In genomic region chr12:7127916-7128626, GRCh38 we compare ENCODE assay signal across 1 cellular context.
TF ChIP-seq lines count a peak whose summit lies in the region.

No MANE protein-coding gene starts in this region.

TF ChIP-seq in HepG2, 621 proteins besides CTCF, POLR2A, EP300 and RAD21 (continues in another document):
- TF ChIP-seq MTA1 (CRISPR knock-in tag; IDR thresholded peaks at IDR 0.05; ENCODE audit: borderline replicate concordance) (peak; percentile 56; the same call in 1 of the 2 replicates), ZBTB3 (CRISPR knock-in tag; IDR thresholded peaks at IDR 0.05; ENCODE audit: borderline replicate concordance, low read depth) (no peak), ZNF414 (CRISPR knock-in tag; IDR thresholded peaks at IDR 0.05) (0 out of 2 replicates have a peak, but pooled peaks have one; percentile 32), ZNF264 (CRISPR knock-in tag; IDR thresholded peaks at IDR 0.05) (no peak), ZMYM4 (CRISPR knock-in tag; IDR thresholded peaks at IDR 0.05) (0 out of 2 replicates have a peak, but pooled peaks have one; percentile 13), DRAP1 (CRISPR knock-in tag; IDR thresholded peaks at IDR 0.05) (peak; percentile 43; the same call in 1 of the 2 replicates), NONO (IDR thresholded peaks at IDR 0.05) (no peak), NONO (CRISPR knock-in tag; conservative IDR thresholded peaks at IDR 0.05) (peak; percentile 76), HIVEP1 (CRISPR knock-in tag; IDR thresholded peaks at IDR 0.05) (peak; percentile 30; the same call in 1 of the 2 replicates), SMAD1 (CRISPR knock-in tag; IDR thresholded peaks at IDR 0.05; ENCODE audit: borderline replicate concordance, low read depth) (peak; percentile 61; the same call in 1 of the 2 replicates), SP5 (CRISPR knock-in tag; IDR thresholded peaks at IDR 0.05; ENCODE audit: borderline replicate concordance, low read depth) (peak; percentile 61; the same call in 1 of the 2 replicates), MATR3 (CRISPR knock-in tag; IDR thresholded peaks at IDR 0.05) (no peak), PRDM15 (CRISPR knock-in tag; IDR thresholded peaks at IDR 0.05) (no peak), NR2F1 (CRISPR knock-in tag; IDR thresholded peaks at IDR 0.05) (0 out of 4 replicates have a peak, but pooled peaks of 1 of the 2 experiments have one; percentile 29), ZNF558 (CRISPR knock-in tag; IDR thresholded peaks at IDR 0.05; ENCODE audit: borderline replicate concordance) (0 out of 2 replicates have a peak, but pooled peaks have one; percentile 34), HNF1B (CRISPR knock-in tag; IDR thresholded peaks at IDR 0.05) (peak; percentile 41), ERF (CRISPR knock-in tag; IDR thresholded peaks at IDR 0.05) (peak; percentile 72; the same call in 1 of the 2 replicates), GATAD2A (CRISPR knock-in tag; IDR thresholded peaks at IDR 0.05) (peak; percentile 91), POLR2G (IDR thresholded peaks at IDR 0.05; ENCODE audit: low read depth, low read length) (peak; percentile 59; the same call in 1 of the 2 replicates), RBFOX2 (IDR thresholded peaks at IDR 0.05; ENCODE audit: low read depth, low read length) (peak; percentile 58), ZNF572 (CRISPR knock-in tag; IDR thresholded peaks at IDR 0.05) (0 out of 2 replicates have a peak, but pooled peaks have one; percentile 26), HIC2 (CRISPR knock-in tag; IDR thresholded peaks at IDR 0.05; ENCODE audit: low read depth) (peak; percentile 79; the same call in 1 of the 2 replicates), DMAP1 (CRISPR knock-in tag; IDR thresholded peaks at IDR 0.05) (peak; percentile 51), ZUFSP (CRISPR knock-in tag; IDR thresholded peaks at IDR 0.05; ENCODE audit: borderline replicate concordance) (no peak), MED1 (CRISPR knock-in tag; IDR thresholded peaks at IDR 0.05) (peak; percentile 26; the same call in 1 of the 2 replicates), ZNF746 (CRISPR knock-in tag; IDR thresholded peaks at IDR 0.05) (peak; percentile 96), SRY (CRISPR knock-in tag; IDR thresholded peaks at IDR 0.05) (peak; percentile 61), ZNF790 (CRISPR knock-in tag; IDR thresholded peaks at IDR 0.05; ENCODE audit: borderline replicate concordance) (no peak), ZNF350 (CRISPR knock-in tag; IDR thresholded peaks at IDR 0.05; ENCODE audit: borderline replicate concordance, low read depth) (0 out of 2 replicates have a peak, but pooled peaks have one; percentile 48), TARDBP (CRISPR knock-in tag; IDR thresholded peaks at IDR 0.05) (0 out of 2 replicates have a peak, but pooled peaks have one; percentile 65), YY1 (IDR thresholded peaks at IDR 0.05; ENCODE audit: insufficient read depth, insufficient replicate concordance, low read depth, low read length) (peak; percentile 16), MIXL1 (CRISPR knock-in tag; IDR thresholded peaks at IDR 0.05) (0 out of 2 replicates have a peak, but pooled peaks have one; percentile 30), ADNP (CRISPR knock-in tag; IDR thresholded peaks at IDR 0.05) (no peak), ZNF281 (CRISPR knock-in tag; IDR thresholded peaks at IDR 0.05; ENCODE audit: borderline replicate concordance) (peak; percentile 91), DPF2 (CRISPR knock-in tag; IDR thresholded peaks at IDR 0.05; ENCODE audit: borderline replicate concordance, low read depth) (peak; percentile 28; the same call in 1 of the 2 replicates), POGK (CRISPR knock-in tag; conservative IDR thresholded peaks at IDR 0.05) (peak; percentile 24; the same call in 1 of the 2 replicates), TAF1 (CRISPR knock-in tag; IDR thresholded peaks at IDR 0.05) (peak; percentile 41), GABPA (IDR thresholded peaks at IDR 0.05; ENCODE audit: low read depth, low read length) (peak; percentile 39), GABPA (CRISPR knock-in tag; IDR thresholded peaks at IDR 0.05; ENCODE audit: low read depth) (peak; percentile 68), ZNF292 (CRISPR knock-in tag; IDR thresholded peaks at IDR 0.05; ENCODE audit: borderline replicate concordance, low read depth) (peak; percentile 63; the same call in 1 of the 2 replicates), FOXA1 (IDR thresholded peaks at IDR 0.05) (no peak), FOXA1 (CRISPR knock-in tag; IDR thresholded peaks at IDR 0.05) (0 out of 2 replicates have a peak, but pooled peaks have one; percentile 25), FOXO1 (CRISPR knock-in tag; IDR thresholded peaks at IDR 0.05) (peak; percentile 19; the same call in 1 of the 2 replicates), KDM3A (CRISPR knock-in tag; IDR thresholded peaks at IDR 0.05; ENCODE audit: low read depth) (0 out of 2 replicates have a peak, but pooled peaks have one; percentile 23), NFKB2 (CRISPR knock-in tag; IDR thresholded peaks at IDR 0.05; ENCODE audit: borderline replicate concordance) (peak; percentile 62; the same call in 1 of the 2 replicates), FOXP1 (IDR thresholded peaks at IDR 0.05) (no peak), FOXP1 (CRISPR knock-in tag; IDR thresholded peaks at IDR 0.05) (0 out of 2 replicates have a peak, but pooled peaks have one; percentile 30), TBX2 (CRISPR knock-in tag; IDR thresholded peaks at IDR 0.05; ENCODE audit: borderline replicate concordance) (peak; percentile 5; the same call in 1 of the 2 replicates), ZNF737 (CRISPR knock-in tag; IDR thresholded peaks at IDR 0.05; ENCODE audit: borderline replicate concordance) (peak; percentile 34; the same call in 1 of the 2 replicates), ZNF879 (CRISPR knock-in tag; IDR thresholded peaks at IDR 0.05) (no peak), ETV5 (CRISPR knock-in tag; IDR thresholded peaks at IDR 0.05; ENCODE audit: borderline replicate concordance) (peak; percentile 60), HNRNPL (IDR thresholded peaks at IDR 0.05; ENCODE audit: low read depth, low read length) (peak; percentile 47; the same call in 1 of the 2 replicates), ASH2L (IDR thresholded peaks at IDR 0.05; ENCODE audit: insufficient read length, low read depth, low read length) (peak; percentile 5), DBP (CRISPR knock-in tag; IDR thresholded peaks at IDR 0.05; ENCODE audit: not compliant biosample characterization) (no peak)
